In the genomic region with DNA sequence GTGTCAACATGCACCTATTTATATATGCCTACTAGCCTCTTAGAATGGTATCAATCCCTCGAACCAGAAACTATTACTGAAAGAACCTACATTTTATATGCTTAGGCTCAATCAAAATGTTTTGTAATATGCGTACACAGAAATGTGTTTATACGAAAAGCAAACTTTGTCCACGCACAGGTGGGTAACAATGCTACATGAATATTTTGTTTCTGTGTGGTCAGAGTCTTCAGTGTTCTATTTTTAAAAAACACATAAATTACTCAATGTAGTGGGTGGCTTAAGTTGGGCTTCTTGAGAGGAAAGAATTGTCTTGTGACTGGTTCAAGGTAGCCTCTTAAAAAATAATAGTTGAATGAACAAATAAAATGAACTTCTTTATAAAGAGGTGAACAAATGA, we compare ENCODE assay signal across 32 cellular contexts.
"Had no signal": no experiment of that assay in that cellular context is flagged by ENCODE, and none has a peak within 500 bp of the region (broad histone marks: within the 10 kb centered on the region; RNA-seq: fewer than 3 reads in every experiment).

No MANE protein-coding gene starts in this region.

- H3K4me1 ChIP-seq: ascending aorta, breast epithelium, colonic mucosa, esophagus squamous epithelium, gastrocnemius medialis had no signal

- H3K36me3 ChIP-seq: ascending aorta, breast epithelium, cardiac muscle cell, colonic mucosa, esophagus squamous epithelium, gastrocnemius medialis had no signal

- H3K4me3 Mint-ChIP-seq: activated CD4-positive, alpha-beta memory T cell treated with anti-CD3 and anti-CD28 coated beads, Interleukin-2, amount 10 ng/mL, durations not matched to agents 7 days and 5 days; activated CD4-positive, alpha-beta T cell treated with anti-CD3 and anti-CD28 coated beads, Interleukin-2, amount 10 ng/mL, durations not matched to agents 7 days and 5 days; activated naive CD4-positive, alpha-beta T cell treated with anti-CD3 and anti-CD28 coated beads, Interleukin-2, amount 10 ng/mL, durations not matched to agents 7 days and 5 days; activated naive CD8-positive, alpha-beta T cell treated with anti-CD3 and anti-CD28 coated beads, Interleukin-2, amount 10 ng/mL, durations not matched to agents 7 days and 5 days; activated T-cell treated with anti-CD3 and anti-CD28 coated beads, Interleukin-2, amount 50 U/mL, for 24 hours; activated T-cell treated with anti-CD3 and anti-CD28 coated beads, Interleukin-2, amount 50 U/mL, for 72 hours; brain; WTC11 had no signal

- H3K4me3 ChIP-seq: ascending aorta, breast epithelium, cardiac muscle cell, colonic mucosa, esophagus squamous epithelium, gastrocnemius medialis had no signal

- H3K27ac ChIP-seq: ascending aorta, breast epithelium, cardiac muscle cell, colonic mucosa, epithelial cell of prostate, esophagus squamous epithelium, foreskin keratinocyte, gastrocnemius medialis, VCaP had no signal

- FAIRE-seq: endometrium, endothelial cell of umbilical vein, TTC549 had no signal

- H3K27ac Mint-ChIP-seq: activated CD4-positive, alpha-beta memory T cell treated with anti-CD3 and anti-CD28 coated beads, Interleukin-2, amount 10 ng/mL, durations not matched to agents 7 days and 5 days; activated naive CD4-positive, alpha-beta T cell treated with anti-CD3 and anti-CD28 coated beads, Interleukin-2, amount 10 ng/mL, durations not matched to agents 7 days and 5 days; activated naive CD4-positive, alpha-beta T cell treated with anti-CD3 and anti-CD28 coated beads, Interleukin-2, amount 50 U/mL, for 72 hours; activated naive CD8-positive, alpha-beta T cell treated with anti-CD3 and anti-CD28 coated beads, Interleukin-2, amount 10 ng/mL, durations not matched to agents 7 days and 5 days; activated T-cell treated with anti-CD3 and anti-CD28 coated beads, Interleukin-2, amount 50 U/mL, for 24 hours; brain; WTC11 had no signal

- H3K36me3 Mint-ChIP-seq: brain had no signal

- H3K9me3 Mint-ChIP-seq: activated CD4-positive, alpha-beta memory T cell treated with anti-CD3 and anti-CD28 coated beads, Interleukin-2, amount 10 ng/mL, durations not matched to agents 7 days and 5 days; activated naive CD8-positive, alpha-beta T cell treated with anti-CD3 and anti-CD28 coated beads, Interleukin-2, amount 10 ng/mL, durations not matched to agents 7 days and 5 days; activated T-cell treated with anti-CD3 and anti-CD28 coated beads, Interleukin-2, amount 50 U/mL, for 24 hours; activated T-cell treated with anti-CD3 and anti-CD28 coated beads, Interleukin-2, amount 50 U/mL, for 72 hours had no signal

- H3K27me3 Mint-ChIP-seq: activated CD4-positive, alpha-beta memory T cell treated with anti-CD3 and anti-CD28 coated beads, Interleukin-2, amount 10 ng/mL, durations not matched to agents 7 days and 5 days; activated CD4-positive, alpha-beta T cell treated with anti-CD3 and anti-CD28 coated beads, Interleukin-2, amount 10 ng/mL, durations not matched to agents 7 days and 5 days; activated naive CD4-positive, alpha-beta T cell treated with anti-CD3 and anti-CD28 coated beads, Interleukin-2, amount 10 ng/mL, durations not matched to agents 7 days and 5 days; activated naive CD8-positive, alpha-beta T cell treated with anti-CD3 and anti-CD28 coated beads, Interleukin-2, amount 10 ng/mL, durations not matched to agents 7 days and 5 days; activated T-cell treated with anti-CD3 and anti-CD28 coated beads, Interleukin-2, amount 50 U/mL, for 24 hours; brain had no signal

- ATAC-seq: activated naive CD4-positive, alpha-beta T cell treated with anti-CD3 and anti-CD28 coated beads, Interleukin-2, amount 50 U/mL, for 72 hours; activated T-cell treated with anti-CD3 and anti-CD28 coated beads, Interleukin-2, amount 50 U/mL, for 72 hours; foreskin keratinocyte; gastrocnemius medialis; WTC11 had no signal

- DNase-seq: activated CD4-positive, alpha-beta memory T cell treated with anti-CD3 and anti-CD28 coated beads, Interleukin-2, amount 10 ng/mL, durations not matched to agents 7 days and 5 days; activated CD4-positive, alpha-beta T cell treated with anti-CD3 and anti-CD28 coated beads for 1 hour; activated CD4-positive, alpha-beta T cell treated with anti-CD3 and anti-CD28 coated beads for 4 hours; activated CD4-positive, alpha-beta T cell treated with anti-CD3 and anti-CD28 coated beads, Interleukin-2, amount 10 ng/mL, durations not matched to agents 7 days and 5 days; activated CD4-positive, alpha-beta T cell treated with anti-CD3 and anti-CD28 coated beads, Interleukin-2, amount 50 U/mL, for 4 hours; activated CD8-positive, alpha-beta memory T cell treated with anti-CD3 and anti-CD28 coated beads, Interleukin-2, amount 50 U/mL, for 48 hours; activated gamma-delta T cell; activated naive CD4-positive, alpha-beta T cell; activated naive CD4-positive, alpha-beta T cell treated with anti-CD3 and anti-CD28 coated beads, Interleukin-2, amount 10 ng/mL, durations not matched to agents 7 days and 5 days; activated naive CD8-positive, alpha-beta T cell treated with anti-CD3 and anti-CD28 coated beads, Interleukin-2, amount 10 ng/mL, durations not matched to agents 7 days and 5 days; activated T-cell treated with anti-CD3 and anti-CD28 coated beads for 4 hours; activated T-cell treated with anti-CD3 and anti-CD28 coated beads, Interleukin-2, amount 50 U/mL, for 24 hours; activated T-cell treated with anti-CD3 and anti-CD28 coated beads, Interleukin-2, amount 50 U/mL, for 72 hours; central memory CD4-positive, alpha-beta T cell; cerebellar nuclear complex; colonic mucosa; effector CD8-positive, alpha-beta T cell; esophagus squamous epithelium; foreskin keratinocyte; gastrocnemius medialis; T-helper 2 cell had no signal

- H3K9me3 ChIP-seq: ascending aorta, colonic mucosa, esophagus squamous epithelium, gastrocnemius medialis had no signal

- H3K27me3 ChIP-seq: ascending aorta, breast epithelium, cardiac muscle cell, colonic mucosa, esophagus squamous epithelium, gastrocnemius medialis had no signal
